26 cellular contexts compared by ENCODE assay signal in the genomic region with DNA sequence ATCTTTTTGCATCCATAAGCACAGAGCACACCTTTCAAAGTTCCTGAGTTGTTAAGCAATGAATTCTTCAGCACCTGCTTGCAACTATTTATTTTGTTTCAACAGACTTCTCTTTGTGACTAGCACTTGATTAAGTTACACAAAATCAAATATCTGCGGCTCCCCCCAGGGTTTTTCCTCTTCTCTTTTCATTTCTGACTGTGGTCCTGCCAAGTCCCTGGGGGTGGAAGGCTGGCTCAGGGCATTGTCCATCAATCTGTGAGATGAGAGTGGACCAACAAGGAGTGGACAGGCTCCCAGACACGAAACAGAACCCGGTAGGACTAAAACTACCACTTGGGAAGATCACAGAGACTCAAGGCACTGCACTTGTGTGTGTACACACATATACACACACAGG.
"Had no signal": no experiment of that assay in that cellular context is flagged by ENCODE, and none has a peak within 500 bp of the region (broad histone marks: within the 10 kb centered on the region; RNA-seq: fewer than 3 reads in every experiment).

No MANE protein-coding gene starts in this region.

- H3K27ac ChIP-seq: heart left ventricle, left ventricle myocardium inferior, parathyroid adenoma, skin epidermis, stomach, testis, thyroid gland, upper lobe of right lung had no signal

- H3K36me3 Mint-ChIP-seq: mesothelial cell of epicardium; naive B cell; stimulated activated naive B cell treated with anti-CD40 and anti-IgM and Interleukin-4, amounts not matched to agents 10 μg/mL and 1 μg/mL and 100 μg/mL, for 72 hours had no signal

- H3K36me3 ChIP-seq: heart left ventricle, left ventricle myocardium inferior, stomach, thyroid gland, upper lobe of right lung had no signal

- H3K4me3 ChIP-seq: heart left ventricle, left ventricle myocardium inferior, lung, skin epidermis, stomach, testis, thyroid gland, upper lobe of right lung had no signal

- H3K27ac Mint-ChIP-seq: mesothelial cell of epicardium; naive B cell; natural killer cell treated with Interleukin-12 subunit alpha and Interleukin-12 subunit beta and Interleukin-15 and Interleukin-18, amount 100 ng/mL, for 72 hours; stimulated activated naive B cell treated with anti-CD40 and anti-IgM and Interleukin-4, amounts not matched to agents 10 μg/mL and 1 μg/mL and 100 μg/mL, for 72 hours had no signal

- H3K27me3 ChIP-seq: heart left ventricle, stomach, testis, thyroid gland, upper lobe of right lung had no signal

- DNase-seq: heart left ventricle; hypothalamus; islet precursor cell; left ventricle myocardium inferior; mesendoderm; naive B cell; nucleus accumbens; right cardiac atrium; stimulated activated CD4-positive, alpha-beta T cell treated with anti-CD3 and anti-CD28 coated beads, Interleukin-12 subunit alpha, Interleukin-12 subunit beta, amount 100 ng/mL, for 4 hours; stimulated activated CD4-positive, alpha-beta T cell treated with anti-CD3 and anti-CD28 coated beads, Interleukin-15, amount 100 ng/mL, for 24 hours; stimulated activated CD4-positive, alpha-beta T cell treated with anti-CD3 and anti-CD28 coated beads, Interleukin-2, amount 100 ng/mL, for 24 hours; stimulated activated CD4-positive, alpha-beta T cell treated with anti-CD3 and anti-CD28 coated beads, Interleukin-4, amount 100 ng/mL, for 1 hour; stimulated activated naive B cell treated with anti-CD40 and anti-IgM and Interleukin-4, amounts not matched to agents 10 μg/mL and 1 μg/mL and 100 μg/mL, for 72 hours; stimulated activated naive CD8-positive, alpha-beta T cell treated with anti-CD3 and anti-CD28 coated beads, Interleukin-15, Interleukin-2, amounts not matched to agents 100 U/mL and 50 U/mL, for 24 hours; stomach; testis; thyroid gland; trophoblast cell; upper lobe of right lung had no signal

- H3K4me3 Mint-ChIP-seq: mesothelial cell of epicardium; naive B cell; natural killer cell treated with Interleukin-12 subunit alpha and Interleukin-12 subunit beta and Interleukin-15 and Interleukin-18, amount 100 ng/mL, for 72 hours; neural crest cell; stimulated activated naive B cell treated with anti-CD40 and anti-IgM and Interleukin-4, amounts not matched to agents 10 μg/mL and 1 μg/mL and 100 μg/mL, for 72 hours had no signal

- H3K4me1 ChIP-seq: heart left ventricle, left ventricle myocardium inferior, parathyroid adenoma, stomach, testis, upper lobe of right lung had no signal

- H3K9me3 ChIP-seq: heart left ventricle, left ventricle myocardium inferior, stomach, testis, thyroid gland, upper lobe of right lung had no signal

- H3K9me3 Mint-ChIP-seq: mesothelial cell of epicardium, neural crest cell had no signal

- ATAC-seq: heart left ventricle; natural killer cell treated with Interleukin-12 subunit alpha and Interleukin-12 subunit beta and Interleukin-15 and Interleukin-18, amount 100 ng/mL, for 72 hours; right cardiac atrium; sciatic nerve; stimulated activated naive B cell treated with anti-CD40 and anti-IgM and Interleukin-4, amounts not matched to agents 10 μg/mL and 1 μg/mL and 100 μg/mL, for 72 hours; stimulated activated naive CD8-positive, alpha-beta T cell treated with anti-CD3 and anti-CD28 coated beads, Interleukin-15, Interleukin-2, amounts not matched to agents 100 U/mL and 50 U/mL, for 24 hours; upper lobe of right lung had no signal

- H3K27me3 Mint-ChIP-seq: naive B cell; natural killer cell treated with Interleukin-12 subunit alpha and Interleukin-12 subunit beta and Interleukin-15 and Interleukin-18, amount 100 ng/mL, for 72 hours; stimulated activated naive B cell treated with anti-CD40 and anti-IgM and Interleukin-4, amounts not matched to agents 10 μg/mL and 1 μg/mL and 100 μg/mL, for 72 hours had no signal

- H3K4me1 Mint-ChIP-seq: mesothelial cell of epicardium; naive B cell; stimulated activated naive B cell treated with anti-CD40 and anti-IgM and Interleukin-4, amounts not matched to agents 10 μg/mL and 1 μg/mL and 100 μg/mL, for 72 hours had no signal
